Comparison of ENCODE assay signal across 15 cellular contexts in the genomic region with DNA sequence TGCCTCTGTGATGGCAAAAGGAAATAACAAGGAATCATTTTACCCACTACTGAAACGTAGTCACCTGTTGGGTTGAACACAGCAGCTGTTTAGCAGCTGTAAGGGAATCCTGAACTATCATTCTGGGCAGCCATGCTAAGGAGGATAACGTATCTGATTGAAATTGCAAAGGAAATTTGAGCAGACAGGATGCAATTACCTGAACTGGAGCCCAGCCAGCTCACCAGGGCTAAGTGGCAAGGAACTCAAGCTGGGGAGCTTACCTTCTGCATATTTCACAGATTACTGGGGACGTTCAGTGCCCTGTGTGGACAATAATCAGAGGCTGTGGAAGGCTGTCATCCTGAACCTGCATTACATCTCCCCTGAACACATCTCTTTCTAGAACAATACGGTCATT.
DNase-seq lines count a peak whose midpoint lies in the region; ATAC-seq lines count a peak whose summit lies in the region.
"Had no signal": no experiment of that assay in that cellular context is flagged by ENCODE, and none has a peak within 500 bp of the region (broad histone marks: within the 10 kb centered on the region; RNA-seq: fewer than 3 reads in every experiment).

No MANE protein-coding gene starts in this region.

- DNase-seq in NCI-H1436 (lab: John Stamatoyannopoulos, UW) = peak; percentile 28
- DNase-seq in NCI-H1436 treated with DMSO at 0.1 percent for 48 hours (lab: John Stamatoyannopoulos, UW) = no peak
- DNase-seq in NCI-H146 treated with DMSO at 0.1 percent for 48 hours (lab: John Stamatoyannopoulos, UW; ENCODE audit: unreplicated experiment) = peak; percentile 28
- peak; percentile 10 for DNase-seq in NCI-H82 treated with DMSO at 0.1 percent for 48 hours (lab: John Stamatoyannopoulos, UW; ENCODE audit: unreplicated experiment)
- peak; percentile 67 for DNase-seq in left kidney (ENCODE audit: low read depth, low spot score)
- no peak for DNase-seq in NCI-H510A (lab: John Stamatoyannopoulos, UW)
- no peak for DNase-seq in iPS-NIHi7 (ENCODE audit: extremely low spot score)
- DNase-seq: C1 segment of cervical spinal cord, COR-L47, GDM1, MV-4-11, NCI-H187 treated with DMSO at 0.1 percent for 48 hours, NCI-H446 had no signal

- ATAC-seq in GM21737 (IDR thresholded peaks at IDR 0.05; ENCODE audit: unreplicated experiment) = no peak
- ATAC-seq: HCT116 had no signal

Comparison
In these comparisons a context has a peak if more than half of its experiments do, and no peak if none do; other contexts are left out.
1. DNase-seq: peak in NCI-H1436 (single experiment), NCI-H146 treated with DMSO at 0.1 percent for 48 hours (single experiment), NCI-H82 treated with DMSO at 0.1 percent for 48 hours (single experiment) and left kidney (single experiment); none in NCI-H1436 treated with DMSO at 0.1 percent for 48 hours (single experiment), NCI-H510A (single experiment) and iPS-NIHi7 (single experiment).